Comparison of ENCODE assay signal across 8 cellular contexts in the genomic region with DNA sequence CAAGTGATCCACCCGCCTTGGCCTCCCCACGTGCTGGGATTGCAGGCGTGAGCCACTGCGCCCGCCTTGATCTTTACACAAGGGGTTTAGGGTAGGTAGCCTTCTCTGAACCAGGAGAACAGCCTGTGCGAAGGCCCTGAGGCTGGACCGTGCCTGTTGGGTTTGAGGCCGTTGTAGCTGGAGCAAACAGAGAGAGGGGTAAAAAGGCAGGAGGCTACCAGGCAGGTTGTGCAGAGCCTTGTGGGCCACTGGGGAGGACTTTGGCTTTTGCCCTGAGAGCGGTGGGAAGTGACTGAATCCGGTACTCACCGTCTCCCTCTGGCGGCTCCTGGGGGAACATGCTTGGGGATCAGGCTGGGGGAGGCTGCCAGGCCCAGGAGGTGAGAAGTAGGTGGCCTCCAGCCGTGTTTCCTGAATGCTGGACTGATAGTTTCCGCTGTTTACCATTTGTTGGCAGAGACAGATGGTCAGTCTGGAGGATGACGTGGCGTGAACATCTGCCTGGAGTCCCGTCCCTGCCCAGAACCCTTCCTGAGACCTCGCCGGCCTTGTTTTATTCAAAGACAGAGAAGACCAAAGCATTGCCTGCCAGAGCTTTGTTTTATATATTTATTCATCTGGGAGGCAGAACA. TPM values are rescaled to one million over a fixed set of nuclear protein-coding genes. Genes with fewer than 3 reads are reported as not detected.
A peak's percentile ranks its signal among the peaks of the same experiment; 100 is the strongest.
DNase-seq lines count a peak whose midpoint lies in the region; ATAC-seq and TF ChIP-seq lines count a peak whose summit lies in the region.

No MANE protein-coding gene starts in this region.

- DNase-seq in NCI-H2171 treated with DMSO at 0.1 percent for 48 hours (lab: John Stamatoyannopoulos, UW) (peak; percentile 62), NCI-H2171 (lab: John Stamatoyannopoulos, UW) (no peak), NCI-H345 (lab: John Stamatoyannopoulos, UW) (peak; percentile 11), choroid plexus epithelial cell (ENCODE audit: low read depth) (peak; percentile 78), left lobe of liver (ENCODE audit: low spot score) (peak; percentile 90)
- DNase-seq in activated CD4-positive, alpha-beta T cell treated with anti-CD3 and anti-CD28 coated beads for 24 hours (ENCODE audit: low read depth in 2 of 2): peak; percentile 64 to 71
- peak; percentile 64 to 66 for DNase-seq in stimulated activated CD4-positive, alpha-beta T cell treated with anti-CD3 and anti-CD28 coated beads, Interleukin-4, amount 100 ng/mL, for 48 hours (ENCODE audit: low read depth in 2 of 2)

- ATAC-seq in left lobe of liver (peak; percentile 94), GM19035 (IDR thresholded peaks at IDR 0.05; ENCODE audit: unreplicated experiment) (no peak)

- peak; percentile 90 for TF ChIP-seq CTCF in choroid plexus epithelial cell (conservative IDR thresholded peaks at IDR 0.05; ENCODE audit: low read depth, low read length)

- no peak overlapping the region for H3K4me3 ChIP-seq in choroid plexus epithelial cell (ENCODE audit: low read depth, low read length)

RNA-seq across cellular contexts. Expression of gene SPC24, which starts 24.6 kb away (rescaled TPM):
- total RNA-seq in left lobe of liver: 0.81 TPM

RNA-seq across cellular contexts. Expression of gene LDLR, which starts 41.7 kb away (rescaled TPM):
- total RNA-seq in left lobe of liver: 12.2 TPM
